Comparison of ENCODE assay signal across 9 cellular contexts in the genomic region with DNA sequence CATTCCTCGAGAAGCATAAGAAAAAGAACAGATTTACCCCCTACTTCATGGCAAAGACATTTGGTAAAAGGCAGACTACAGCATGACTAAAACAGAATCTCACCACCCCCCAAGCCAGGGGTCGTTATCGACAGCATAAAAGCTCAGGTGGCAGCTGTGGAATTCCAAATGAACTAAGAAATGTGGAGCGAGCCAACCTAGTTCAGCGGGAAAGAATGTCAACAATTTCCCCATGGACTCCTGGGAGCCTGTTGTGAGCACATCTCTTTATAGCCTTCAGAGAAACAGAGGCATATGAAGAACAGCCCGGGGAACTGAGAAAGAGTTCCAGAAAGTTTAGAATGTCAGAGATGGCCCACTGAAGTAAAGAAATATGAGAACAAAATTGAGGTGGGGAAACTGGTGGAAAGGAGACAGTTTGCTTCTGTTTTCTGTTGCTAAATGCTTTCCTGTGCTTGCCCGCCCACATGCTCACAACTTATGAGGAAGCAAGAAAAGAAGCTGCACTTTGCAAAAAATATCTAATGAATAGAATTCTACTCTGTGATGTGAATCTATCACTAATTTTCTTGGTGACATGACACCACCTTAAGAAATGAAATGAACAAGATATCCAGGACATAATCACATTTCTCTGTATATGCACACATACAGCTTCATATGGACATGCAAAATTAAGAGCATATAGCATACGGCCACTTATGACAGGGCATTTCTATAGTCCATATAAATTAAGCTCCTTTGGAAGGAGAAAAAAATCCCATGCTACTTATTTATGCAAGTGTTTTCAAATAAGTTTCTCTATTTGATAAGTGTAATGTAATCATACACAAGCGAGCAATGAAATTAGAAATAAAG.
DNase-seq lines count a peak whose midpoint lies in the region; ATAC-seq, FAIRE-seq and TF ChIP-seq lines count a peak whose summit lies in the region.
"Had no signal": no experiment of that assay in that cellular context is flagged by ENCODE, and none has a peak within 500 bp of the region (broad histone marks: within the 10 kb centered on the region; RNA-seq: fewer than 3 reads in every experiment).

No MANE protein-coding gene starts in this region.

- no peak overlapping the region for H2BK15ac ChIP-seq in neuronal stem cell (ENCODE audit: low read length)

- no peak for TF ChIP-seq CTCF in epithelial cell of proximal tubule (conservative IDR thresholded peaks at IDR 0.05; ENCODE audit: low read depth, low read length)

- H3K4me2 ChIP-seq in neuronal stem cell (ENCODE audit: insufficient read depth, low read length, poor library complexity, severe bottlenecking) = no peak overlapping the region

- no peaks in the 10 kb centered on the region for H3K27me3 ChIP-seq in neuronal stem cell (ENCODE audit: control insufficient read depth in 3 of 3, insufficient read depth in 3 of 3, low read depth in 1 of 3, low read length in 3 of 3)

- no peak overlapping the region for H2BK12ac ChIP-seq in neuronal stem cell (ENCODE audit: low read length)

- H3K9me3 ChIP-seq in neuronal stem cell (replicated peaks in 1 of 2; ENCODE audit: control insufficient read depth in 2 of 2, insufficient read depth in 1 of 2, low read depth in 1 of 2, low read length in 2 of 2) = no peaks in the 10 kb centered on the region

- H2BK120ac ChIP-seq in neuronal stem cell (ENCODE audit: low read depth, low read length) = no peak overlapping the region

- no peak for FAIRE-seq in GM12891 (lab: Jason Lieb, UNC)

- no peak overlapping the region for H3K9ac ChIP-seq in neuronal stem cell (ENCODE audit: low read depth, low read length, poor library complexity)

- no peak for TF ChIP-seq POLR2A in GM12891 (IDR thresholded peaks at IDR 0.05; ENCODE audit: low read depth, low read length)

- H3K4me3 ChIP-seq in epithelial cell of proximal tubule (ENCODE audit: low read depth, low read length) (no peak overlapping the region), neuronal stem cell (ENCODE audit: low read length in 2 of 2) (no peak overlapping the region)

- peak overlapping the region; percentile 87 for H3K27ac ChIP-seq in neuronal stem cell (replicated peaks; ENCODE audit: low read length)

- H3K14ac ChIP-seq in neuronal stem cell (ENCODE audit: low read length) = no peak overlapping the region

- no CpG with 5 or more reads among the region's 9 CpGs for WGBS in neuronal stem cell (ENCODE audit: extremely low coverage in 2 of 2, insufficient read length in 2 of 2, insufficient replicate concordance in 1 of 2), 2 donors

- H3K18ac ChIP-seq in neuronal stem cell (ENCODE audit: low read length) = no peak overlapping the region

- no peak overlapping the region for H4K8ac ChIP-seq in neuronal stem cell (ENCODE audit: low read depth, low read length)

- no peak for ATAC-seq in GM21526 (IDR thresholded peaks at IDR 0.05; ENCODE audit: low FRiP score, unreplicated experiment)

- H2AFZ ChIP-seq in neuronal stem cell (ENCODE audit: low read length) = peak overlapping the region; percentile 48

- no peak overlapping the region for H3K23ac ChIP-seq in neuronal stem cell (ENCODE audit: low read depth, low read length, poor library complexity)

- H2AK5ac ChIP-seq in neuronal stem cell (ENCODE audit: low read depth, low read length) = no peak overlapping the region

- no peak overlapping the region for H2BK5ac ChIP-seq in neuronal stem cell (ENCODE audit: low read length)

- peaks cover 6 to 27% of the 10 kb centered on the region in 2 donors for H3K4me1 ChIP-seq in neuronal stem cell (ENCODE audit: control insufficient read depth in 2 of 2, insufficient read depth in 1 of 2, low read depth in 1 of 2, low read length in 2 of 2)

- DNase-seq in COLO829 (ENCODE audit: low spot score) (peak; percentile 29), MV-4-11 (lab: John Stamatoyannopoulos, UW) (peak; percentile 12), epithelial cell of proximal tubule (ENCODE audit: low read depth) (peak; percentile 59), neuronal stem cell (ENCODE audit: low spot score) (peak; percentile 43), GM12891 (ENCODE audit: insufficient read length, low spot score) (no peak), NCI-H2029 (lab: John Stamatoyannopoulos, UW) (no peak), DMS153 treated with DMSO at 0.1 percent for 48 hours (lab: John Stamatoyannopoulos, UW; ENCODE audit: unreplicated experiment) (no peak)
- DNase-seq: DND-41 had no signal

- H3K4ac ChIP-seq in neuronal stem cell (ENCODE audit: low read length) = no peak overlapping the region

- H4K91ac ChIP-seq in neuronal stem cell (ENCODE audit: low read depth, low read length, poor library complexity) = no peak overlapping the region

- H3K36me3 ChIP-seq in neuronal stem cell (replicated peaks in 1 of 2; ENCODE audit: control insufficient read depth in 2 of 2, insufficient read depth in 2 of 2, low read length in 2 of 2) = no peaks in the 10 kb centered on the region

- H3K79me1 ChIP-seq in neuronal stem cell (ENCODE audit: low read depth, low read length) = no peaks in the 10 kb centered on the region

TF ChIP-seq in GM12891, 5 proteins besides CTCF, POLR2A, EP300 and RAD21:
- TF ChIP-seq PAX5 (IDR thresholded peaks at IDR 0.05; ENCODE audit: insufficient read depth, low read length, severe bottlenecking) (no peak), POLR2AphosphoS5 (IDR thresholded peaks at IDR 0.05; ENCODE audit: low read depth, low read length) (no peak), POU2F2 (IDR thresholded peaks at IDR 0.05; ENCODE audit: low read depth, low read length) (no peak), TAF1 (IDR thresholded peaks at IDR 0.05; ENCODE audit: low read depth, low read length) (no peak), SPI1 (IDR thresholded peaks at IDR 0.05; ENCODE audit: low read depth, low read length) (no peak)

Comparison
In these comparisons a context has a peak if more than half of its experiments do, and no peak if none do; other contexts are left out.
1. DNase-seq: peak in COLO829 (single experiment), MV-4-11 (single experiment), epithelial cell of proximal tubule (single experiment) and neuronal stem cell (single experiment); none in GM12891 (single experiment), NCI-H2029 (single experiment) and DMS153 treated with DMSO at 0.1 percent for 48 hours (single experiment).